Comparison of ENCODE assay signal across 19 cellular contexts in the genomic region with DNA sequence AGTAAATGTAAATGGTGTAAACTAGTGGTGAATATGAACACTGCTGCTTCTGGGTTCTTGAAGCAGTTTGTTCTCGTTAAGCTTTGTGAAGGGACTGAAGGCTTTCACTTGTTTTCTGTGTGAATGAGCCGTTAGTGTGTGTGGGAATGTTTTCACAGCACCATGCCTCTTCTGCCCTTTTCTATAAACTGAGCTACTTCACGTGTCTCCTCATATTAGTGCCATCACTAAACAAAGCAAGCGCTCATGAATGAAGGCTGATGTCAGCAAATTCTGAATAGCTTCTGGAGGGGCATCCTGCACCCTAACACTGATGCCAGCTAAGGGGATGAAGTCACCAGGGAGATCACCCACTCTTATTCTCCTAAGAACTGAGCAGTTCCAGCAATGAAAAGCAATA.
DNase-seq lines count a peak whose midpoint lies in the region; ATAC-seq and TF ChIP-seq lines count a peak whose summit lies in the region.
"Had no signal": no experiment of that assay in that cellular context is flagged by ENCODE, and none has a peak within 500 bp of the region (broad histone marks: within the 10 kb centered on the region; RNA-seq: fewer than 3 reads in every experiment).

No MANE protein-coding gene starts in this region.

- no peaks in the 10 kb centered on the region for H3K9me3 ChIP-seq in SK-N-MC (ENCODE audit: low read depth, low read length)
- H3K9me3 ChIP-seq: Peyer's patch had no signal

- no peaks in the 10 kb centered on the region for H3K36me3 ChIP-seq in SK-N-MC (ENCODE audit: insufficient read depth, low read length)
- H3K36me3 ChIP-seq: MG63, Peyer's patch had no signal

- no peak for TF ChIP-seq CTCF in foreskin keratinocyte (conservative IDR thresholded peaks at IDR 0.05)

- DNase-seq in COLO829 (ENCODE audit: low spot score) (peak; percentile 26), SK-N-MC (ENCODE audit: low read depth, low spot score) (no peak), globus pallidus (ENCODE audit: low spot score) (peak; percentile 15), pons (ENCODE audit: low spot score) (peak; percentile 59), foreskin keratinocyte (no peak), ACHN (no peak)
- DNase-seq in stimulated activated CD4-positive, alpha-beta T cell treated with anti-CD3 and anti-CD28 coated beads, Interleukin-4, amount 100 ng/mL, for 1 hour: no peak
- DNase-seq: AML-193; CD4-positive, CD25-positive, alpha-beta regulatory T cell; EL; MG63; NCI-H1092; NCI-H146; NCI-H2081; NCI-H2227 treated with DMSO at 0.1 percent for 48 hours; NCI-H524; Peyer's patch; SHP77 had no signal

- in situ Hi-C loops in ACHN (cut with HindIII; ENCODE audit: low pct_ligation_motif_present, low pct_unique_long_range_greater_than_20kb, low sequenced_read_pairs): no loop called here

- H3K9ac ChIP-seq in SK-N-MC (ENCODE audit: insufficient read length): peak overlapping the region; percentile 4

- peak overlapping the region; percentile 53; the same call in 1 of the 2 replicates for H3K27ac ChIP-seq in SK-N-MC
- no peak overlapping the region for H3K27ac ChIP-seq in foreskin keratinocyte
- H3K27ac ChIP-seq: Peyer's patch had no signal

- ATAC-seq in HG03280 (IDR thresholded peaks at IDR 0.05; ENCODE audit: unreplicated experiment): no peak
- ATAC-seq in foreskin keratinocyte: no peak

- no peaks in the 10 kb centered on the region for H3K27me3 ChIP-seq in foreskin keratinocyte
- H3K27me3 ChIP-seq: MG63, Peyer's patch had no signal

- H3K4me1 ChIP-seq in foreskin keratinocyte: peaks cover 14% of the 10 kb centered on the region
- H3K4me1 ChIP-seq: Peyer's patch had no signal

- peak overlapping the region; percentile 41; the same call in 1 of the 2 replicates for H3K4me3 ChIP-seq in SK-N-MC
- H3K4me3 ChIP-seq: MG63, Peyer's patch had no signal

Comparison
In these comparisons a context has a peak if more than half of its experiments do, and no peak if none do; other contexts are left out.
1. DNase-seq: peak in COLO829 (single experiment), globus pallidus (single experiment) and pons (single experiment); none in SK-N-MC (single experiment), stimulated activated CD4-positive, alpha-beta T cell treated with anti-CD3 and anti-CD28 coated beads, Interleukin-4, amount 100 ng/mL, for 1 hour (single experiment), foreskin keratinocyte (0 of 2) and ACHN (single experiment).